ENCODE assay signal across 10 cellular contexts in the genomic region with DNA sequence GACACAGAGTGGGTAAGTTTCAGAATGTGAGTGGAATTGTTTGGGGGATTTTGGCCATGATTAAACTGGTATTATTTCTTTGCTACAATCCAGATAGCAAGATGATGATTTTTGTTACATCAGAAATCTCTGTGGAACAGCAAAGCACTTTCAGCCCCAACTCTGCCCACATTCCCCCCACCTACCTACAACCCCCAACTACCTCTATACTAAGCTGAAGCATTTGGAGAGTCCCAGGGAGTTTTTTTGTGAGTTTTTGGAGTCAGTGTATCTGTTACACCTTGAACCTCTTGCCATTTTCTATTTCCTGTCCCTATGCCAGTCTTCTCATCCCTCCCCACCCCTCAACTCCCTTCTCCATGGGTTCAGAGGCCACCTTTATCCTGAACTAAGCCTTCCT. TPM values are rescaled to one million over a fixed set of nuclear protein-coding genes. Genes with fewer than 3 reads are reported as not detected.
DNase-seq lines count a peak whose midpoint lies in the region; ATAC-seq and TF ChIP-seq lines count a peak whose summit lies in the region.
"Had no signal": no experiment of that assay in that cellular context is flagged by ENCODE, and none has a peak within 500 bp of the region (broad histone marks: within the 10 kb centered on the region; RNA-seq: fewer than 3 reads in every experiment).

No MANE protein-coding gene starts in this region.

- H3K4me1 ChIP-seq in Caco-2 = peaks cover 35% of the 10 kb centered on the region

- POLR2A ChIA-PET in Caco-2 (lab: Charles Lee) = interaction anchor here (0.5 kb wide), 2 partner anchors 118 to 180 kb away, joined by 5 to 9 read pairs; no protein-coding TSS in a partner anchor

- peaks cover 27% of the 10 kb centered on the region for H3K36me3 ChIP-seq in Caco-2 (ENCODE audit: control insufficient read depth, insufficient read depth, low read length)

- H3K4me3 ChIP-seq in Caco-2 (ENCODE audit: low read depth, low read length) (no peak overlapping the region), lower leg skin (ENCODE audit: low read depth, poor library complexity, severe bottlenecking) (no peak overlapping the region)
- H3K4me3 ChIP-seq: upper lobe of right lung had no signal

- H3K4me3 Mint-ChIP-seq in T-helper 1 cell treated with Interleukin-12 subunit alpha and Interleukin-12 subunit beta and Interleukin-4 antibody, amounts not matched to agents 30 μg/mL and 1 μg/mL, for 36 hours = no peak overlapping the region
- H3K4me3 Mint-ChIP-seq in Caco-2 (ENCODE audit: unreplicated experiment) (no peak overlapping the region), natural killer cell (no peak overlapping the region)
- no peak overlapping the region for H3K4me3 Mint-ChIP-seq in activated naive CD4-positive, alpha-beta T cell treated with anti-CD3 and anti-CD28 coated beads for 36 hours
- H3K4me3 Mint-ChIP-seq: mesothelial cell of epicardium had no signal

- CTCF ChIA-PET in Caco-2 (lab: Charles Lee) = interaction anchor here (0.5 to 1.0 kb wide), 3 partner anchors 94 to 215 kb away, joined by 3 to 5 read pairs (median 3); no protein-coding TSS in a partner anchor
- CTCF ChIA-PET in activated naive CD4-positive, alpha-beta T cell treated with anti-CD3 and anti-CD28 coated beads for 36 hours (lab: Charles Lee) = interaction anchor here (0.7 to 2.4 kb wide), 7 partner anchors 9 to 169 kb away, joined by 3 to 9 read pairs (median 4); a partner anchor contains a TSS

- no peak for ATAC-seq in natural killer cell

- DNase-seq in T-helper 1 cell (no peak), Caco-2 (no peak), natural killer cell (no peak), CD1c-positive myeloid dendritic cell (ENCODE audit: extremely low spot score) (no peak), lower leg skin (ENCODE audit: low spot score in 2 of 2) (no peak), NOMO-1 treated with dmso at 0.1 percent for 144 hours (lab: John Stamatoyannopoulos, UW; ENCODE audit: unreplicated experiment) (no peak)
- peak; percentile 74 for DNase-seq in activated naive CD4-positive, alpha-beta T cell treated with anti-CD3 and anti-CD28 coated beads for 36 hours
- DNase-seq: upper lobe of right lung had no signal

- intact Hi-C loops in Caco-2 (cut with micrococcal nuclease; ENCODE audit: unreplicated experiment) = no loop called here
- intact Hi-C loops in activated naive CD4-positive, alpha-beta T cell treated with anti-CD3 and anti-CD28 coated beads for 36 hours (cut with micrococcal nuclease) = loop anchor here (1.0 kb wide), 5 partner anchors 20 to 123 kb away; a partner anchor contains a TSS
- intact Hi-C loops in natural killer cell (cut with micrococcal nuclease) = no loop called here
- intact Hi-C loops in lower leg skin (cut with DNase I; ENCODE audit: low total_unique reads) = no loop called here

- TF ChIP-seq POLR2A in lower leg skin (IDR thresholded peaks at IDR 0.05) = no peak

- no TSS peak for BruUV-seq in Caco-2 (replicated peaks; lab: Mats Ljungman, UMichigan)

- no peaks in the 10 kb centered on the region for H3K9me3 Mint-ChIP-seq in T-helper 1 cell treated with Interleukin-12 subunit alpha and Interleukin-12 subunit beta and Interleukin-4 antibody, amounts not matched to agents 30 μg/mL and 1 μg/mL, for 36 hours
- no peaks in the 10 kb centered on the region for H3K9me3 Mint-ChIP-seq in Caco-2 (ENCODE audit: unreplicated experiment)
- no peaks in the 10 kb centered on the region for H3K9me3 Mint-ChIP-seq in activated naive CD4-positive, alpha-beta T cell treated with anti-CD3 and anti-CD28 coated beads for 36 hours
- no peaks in the 10 kb centered on the region for H3K9me3 Mint-ChIP-seq in natural killer cell
- H3K9me3 Mint-ChIP-seq: mesothelial cell of epicardium had no signal

- H3K27ac Mint-ChIP-seq in T-helper 1 cell treated with Interleukin-12 subunit alpha and Interleukin-12 subunit beta and Interleukin-4 antibody, amounts not matched to agents 30 μg/mL and 1 μg/mL, for 36 hours = peak overlapping the region; percentile 74
- H3K27ac Mint-ChIP-seq in Caco-2 (ENCODE audit: unreplicated experiment) = peak overlapping the region; percentile 40
- H3K27ac Mint-ChIP-seq in activated naive CD4-positive, alpha-beta T cell treated with anti-CD3 and anti-CD28 coated beads for 36 hours = peak overlapping the region; percentile 99
- H3K27ac Mint-ChIP-seq in natural killer cell = peak overlapping the region; percentile 69 to 77

- TF ChIP-seq CTCF in Caco-2 (IDR thresholded peaks at IDR 0.05; ENCODE audit: insufficient read depth in 1 of 2, low read depth in 1 of 2, low read length in 1 of 2, severe bottlenecking in 1 of 2, unreplicated experiment in 1 of 2) = no peak
- no peak for TF ChIP-seq CTCF in natural killer cell (IDR thresholded peaks at IDR 0.05)
- TF ChIP-seq CTCF in lower leg skin (IDR thresholded peaks at IDR 0.05) = no peak

- no peaks in the 10 kb centered on the region for H3K27me3 Mint-ChIP-seq in T-helper 1 cell treated with Interleukin-12 subunit alpha and Interleukin-12 subunit beta and Interleukin-4 antibody, amounts not matched to agents 30 μg/mL and 1 μg/mL, for 36 hours (ENCODE audit: low read depth)
- H3K27me3 Mint-ChIP-seq in Caco-2 (ENCODE audit: insufficient read depth, unreplicated experiment) (no peaks in the 10 kb centered on the region), natural killer cell (ENCODE audit: low read depth in 2 of 2) (no peaks in the 10 kb centered on the region)
- no peaks in the 10 kb centered on the region for H3K27me3 Mint-ChIP-seq in activated naive CD4-positive, alpha-beta T cell treated with anti-CD3 and anti-CD28 coated beads for 36 hours (ENCODE audit: low read depth)

- no peaks in the 10 kb centered on the region for H3K27me3 ChIP-seq in Caco-2 (replicated peaks; ENCODE audit: control insufficient read depth, insufficient read depth, low read length)
- H3K27me3 ChIP-seq: upper lobe of right lung had no signal

- peaks cover 24% of the 10 kb centered on the region for H3K4me1 Mint-ChIP-seq in T-helper 1 cell treated with Interleukin-12 subunit alpha and Interleukin-12 subunit beta and Interleukin-4 antibody, amounts not matched to agents 30 μg/mL and 1 μg/mL, for 36 hours (ENCODE audit: low read depth)
- H3K4me1 Mint-ChIP-seq in Caco-2 (ENCODE audit: low read depth, unreplicated experiment) (peaks cover 58% of the 10 kb centered on the region), natural killer cell (peaks cover 12 to 17% of the 10 kb centered on the region in 2 donors)
- peaks cover 39% of the 10 kb centered on the region for H3K4me1 Mint-ChIP-seq in activated naive CD4-positive, alpha-beta T cell treated with anti-CD3 and anti-CD28 coated beads for 36 hours (ENCODE audit: low read depth)

- peaks cover 51% of the 10 kb centered on the region for H3K36me3 Mint-ChIP-seq in T-helper 1 cell treated with Interleukin-12 subunit alpha and Interleukin-12 subunit beta and Interleukin-4 antibody, amounts not matched to agents 30 μg/mL and 1 μg/mL, for 36 hours (ENCODE audit: low read depth)
- H3K36me3 Mint-ChIP-seq in Caco-2 (ENCODE audit: insufficient read depth, unreplicated experiment) (peaks cover 98% of the 10 kb centered on the region), natural killer cell (peaks cover 11% of the 10 kb centered on the region)
- peaks cover 68% of the 10 kb centered on the region for H3K36me3 Mint-ChIP-seq in activated naive CD4-positive, alpha-beta T cell treated with anti-CD3 and anti-CD28 coated beads for 36 hours (ENCODE audit: low read depth)

- H3K9me3 ChIP-seq in Caco-2 = no peaks in the 10 kb centered on the region
- H3K9me3 ChIP-seq: upper lobe of right lung had no signal

RNA-seq across cellular contexts. Expression of a gene that starts 24.8 kb away (rescaled TPM):
- total RNA-seq in Caco-2 (2022) (148 and 158 TPM in 2 replicates), natural killer cell (10 to 100 TPM in 2 of 3 donors, 1 to 10 TPM in 1; 9.7 to 14.5 (median 13.2) TPM), lower leg skin (10 to 100 TPM; 15.6 to 29.7 (median 21.6) TPM)
- total RNA-seq in activated naive CD4-positive, alpha-beta T cell treated with anti-CD3 and anti-CD28 coated beads for 36 hours = 10 to 100 TPM; 37.1 to 38.9 TPM

RNA-seq across cellular contexts. Expression of a gene that starts 24.9 kb away (rescaled TPM):
- total RNA-seq in Caco-2 (2022) (89.6 and 96.1 TPM in 2 replicates), natural killer cell (10 to 100 TPM; 13.5 to 16.6 (median 15.1) TPM), lower leg skin (10 to 100 TPM; 10.5 to 12.1 (median 11.7) TPM)
- total RNA-seq in activated naive CD4-positive, alpha-beta T cell treated with anti-CD3 and anti-CD28 coated beads for 36 hours = 10 to 100 TPM; 63.3 to 64.9 TPM

RNA-seq across cellular contexts. Expression of a gene that starts 45.0 kb away (rescaled TPM):
- 49.0 and 50.0 TPM in 2 replicates for total RNA-seq in Caco-2 (2022)
- 10 to 100 TPM; 27.4 to 27.6 TPM for total RNA-seq in activated naive CD4-positive, alpha-beta T cell treated with anti-CD3 and anti-CD28 coated beads for 36 hours
- 10 to 100 TPM; 10.2 to 14.3 (median 13.2) TPM for total RNA-seq in natural killer cell
- total RNA-seq in lower leg skin = 10 to 100 TPM in 3 of 4 donors, 1 to 10 TPM in 1; 9.7 to 17.8 (median 13.1) TPM

Comparison
In these comparisons a context has a peak if more than half of its experiments do, and no peak if none do; other contexts are left out.
1. H3K27ac Mint-ChIP-seq: peak in every context shown above with its lines; median percentile 99 in activated naive CD4-positive, alpha-beta T cell treated with anti-CD3 and anti-CD28 coated beads for 36 hours; 74 in T-helper 1 cell treated with Interleukin-12 subunit alpha and Interleukin-12 subunit beta and Interleukin-4 antibody, amounts not matched to agents 30 μg/mL and 1 μg/mL, for 36 hours; 73 in natural killer cell; 40 in Caco-2.